Comparison of ENCODE assay signal across 25 cellular contexts in genomic region chr4:41074227-41074626, GRCh38.
"Had no signal": no experiment of that assay in that cellular context is flagged by ENCODE, and none has a peak within 500 bp of the region (broad histone marks: within the 10 kb centered on the region; RNA-seq: fewer than 3 reads in every experiment).

No MANE protein-coding gene starts in this region.

- FAIRE-seq: endothelial cell of umbilical vein, islet of Langerhans, small intestine had no signal

- H3K36me3 ChIP-seq: esophagus muscularis mucosa, gastroesophageal sphincter, heart right ventricle, left lung, neural progenitor cell, right lobe of liver, suprapubic skin, transverse colon, upper lobe of right lung, uterus had no signal

- H2AFZ ChIP-seq: neural progenitor cell, parathyroid adenoma had no signal

- H3K9me3 ChIP-seq: esophagus muscularis mucosa, gastroesophageal sphincter, heart right ventricle, left lung, right lobe of liver, suprapubic skin, transverse colon, upper lobe of right lung, uterus had no signal

- H3K27ac ChIP-seq: esophagus muscularis mucosa, foreskin keratinocyte, gastroesophageal sphincter, heart right ventricle, left lung, neural progenitor cell, parathyroid adenoma, right lobe of liver, suprapubic skin, transverse colon, upper lobe of right lung, uterus had no signal

- DNase-seq: dermis blood vessel endothelial cell; effector memory CD4-positive, alpha-beta T cell; foreskin keratinocyte; heart right ventricle; hippocampal formation; left cardiac atrium; left lung; mesenchymal stem cell; midbrain; naive thymus-derived CD4-positive, alpha-beta T cell; right lobe of liver; small intestine; stimulated activated CD4-positive, alpha-beta T cell treated with anti-CD3 and anti-CD28 coated beads, Interleukin-15, amount 100 ng/mL, for 24 hours; stimulated activated CD4-positive, alpha-beta T cell treated with anti-CD3 and anti-CD28 coated beads, Interleukin-2, amount 100 ng/mL, for 48 hours; stimulated activated naive B cell treated with anti-CD40 and anti-IgM and Interleukin-4, amounts not matched to agents 10 μg/mL and 1 μg/mL and 100 μg/mL, for 72 hours; transverse colon; upper lobe of right lung; uterus had no signal

- ATAC-seq: foreskin keratinocyte; gastroesophageal sphincter; heart right ventricle; left cardiac atrium; left lung; naive thymus-derived CD4-positive, alpha-beta T cell; right lobe of liver; stimulated activated naive B cell treated with anti-CD40 and anti-IgM and Interleukin-4, amounts not matched to agents 10 μg/mL and 1 μg/mL and 100 μg/mL, for 72 hours; upper lobe of right lung had no signal

- H3K4me2 ChIP-seq: neural progenitor cell had no signal

- H3K4me3 ChIP-seq: esophagus muscularis mucosa, gastroesophageal sphincter, heart right ventricle, left lung, neural progenitor cell, right lobe of liver, suprapubic skin, transverse colon, upper lobe of right lung, uterus had no signal

- H3K27me3 ChIP-seq: esophagus muscularis mucosa, foreskin keratinocyte, gastroesophageal sphincter, heart right ventricle, left lung, neural progenitor cell, right lobe of liver, suprapubic skin, transverse colon, upper lobe of right lung, uterus had no signal

- H3K9ac ChIP-seq: neural progenitor cell, parathyroid adenoma had no signal

- H3K4me1 ChIP-seq: foreskin keratinocyte, suprapubic skin had no signal
